1 cellular context compared by ENCODE assay signal in the genomic region with DNA sequence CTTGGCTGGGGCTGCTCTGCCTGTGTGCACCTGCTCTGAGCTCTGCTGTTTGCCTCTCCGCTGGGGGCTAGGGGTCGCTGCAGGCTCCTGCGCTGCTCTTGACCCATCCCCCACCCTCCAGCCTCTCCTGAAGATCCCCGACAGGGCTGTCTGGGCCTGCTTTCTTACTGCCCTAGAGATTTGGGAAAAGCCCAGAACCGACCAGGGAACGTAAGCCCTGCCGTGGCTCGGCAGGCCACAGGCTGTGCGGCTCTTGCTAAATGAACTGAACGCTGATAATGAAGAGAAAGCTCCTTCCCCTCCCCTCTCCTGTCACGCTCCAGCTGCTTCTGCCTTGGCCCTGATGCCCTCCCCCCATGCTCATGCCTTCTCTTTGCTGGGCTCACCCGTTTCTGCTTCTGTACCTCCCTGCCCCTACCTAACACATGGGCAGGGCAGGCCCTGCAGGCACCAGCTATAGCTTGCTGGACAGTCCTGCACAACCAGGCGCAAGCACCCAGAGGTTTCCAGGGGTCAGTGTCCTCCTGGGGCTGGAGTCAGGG.
TF ChIP-seq lines count a peak whose summit lies in the region.

No MANE protein-coding gene starts in this region.

TF ChIP-seq in HepG2, 621 proteins besides CTCF, POLR2A, EP300 and RAD21 (continued from another document and continues in another):
- TF ChIP-seq, protein P1, sequence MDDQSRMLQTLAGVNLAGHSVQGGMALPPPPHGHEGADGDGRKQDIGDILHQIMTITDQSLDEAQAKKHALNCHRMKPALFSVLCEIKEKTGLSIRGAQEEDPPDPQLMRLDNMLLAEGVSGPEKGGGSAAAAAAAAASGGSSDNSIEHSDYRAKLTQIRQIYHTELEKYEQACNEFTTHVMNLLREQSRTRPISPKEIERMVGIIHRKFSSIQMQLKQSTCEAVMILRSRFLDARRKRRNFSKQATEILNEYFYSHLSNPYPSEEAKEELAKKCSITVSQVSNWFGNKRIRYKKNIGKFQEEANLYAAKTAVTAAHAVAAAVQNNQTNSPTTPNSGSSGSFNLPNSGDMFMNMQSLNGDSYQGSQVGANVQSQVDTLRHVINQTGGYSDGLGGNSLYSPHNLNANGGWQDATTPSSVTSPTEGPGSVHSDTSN (CRISPR knock-in tag; IDR thresholded peaks at IDR 0.05; ENCODE audit: borderline replicate concordance), result no peak
- TF ChIP-seq, protein P2, sequence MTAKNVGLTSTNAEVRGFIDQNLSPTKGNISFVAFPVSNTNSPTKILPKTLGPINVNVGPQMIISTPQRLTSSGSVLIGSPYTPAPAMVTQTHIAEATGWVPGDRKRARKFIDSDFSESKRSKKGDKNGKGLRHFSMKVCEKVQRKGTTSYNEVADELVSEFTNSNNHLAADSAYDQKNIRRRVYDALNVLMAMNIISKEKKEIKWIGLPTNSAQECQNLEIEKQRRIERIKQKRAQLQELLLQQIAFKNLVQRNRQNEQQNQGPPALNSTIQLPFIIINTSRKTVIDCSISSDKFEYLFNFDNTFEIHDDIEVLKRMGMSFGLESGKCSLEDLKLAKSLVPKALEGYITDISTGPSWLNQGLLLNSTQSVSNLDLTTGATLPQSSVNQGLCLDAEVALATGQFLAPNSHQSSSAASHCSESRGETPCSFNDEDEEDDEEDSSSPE (CRISPR knock-in tag; IDR thresholded peaks at IDR 0.05), result peak; percentile 34; the same call in 1 of the 2 replicates
- 0 out of 2 replicates have a peak, but pooled peaks have one; percentile 74 for TF ChIP-seq ZSCAN12 (CRISPR knock-in tag; IDR thresholded peaks at IDR 0.05)
- TF ChIP-seq, protein P3, sequence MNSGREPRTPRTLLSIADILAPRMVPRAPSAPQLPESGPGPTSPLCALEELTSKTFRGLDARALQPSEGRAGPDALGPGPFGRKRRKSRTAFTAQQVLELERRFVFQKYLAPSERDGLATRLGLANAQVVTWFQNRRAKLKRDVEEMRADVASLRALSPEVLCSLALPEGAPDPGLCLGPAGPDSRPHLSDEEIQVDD (CRISPR knock-in tag; IDR thresholded peaks at IDR 0.05; ENCODE audit: borderline replicate concordance), result no peak
- TF ChIP-seq STAG1 (CRISPR knock-in tag; IDR thresholded peaks at IDR 0.05), result peak; percentile 81
- TF ChIP-seq JUN (CRISPR knock-in tag; IDR thresholded peaks at IDR 0.05), result no peak
- TF ChIP-seq TARDBP (CRISPR knock-in tag; IDR thresholded peaks at IDR 0.05), result peak; percentile 47; the same call in 1 of the 2 replicates
- TF ChIP-seq, protein P4, sequence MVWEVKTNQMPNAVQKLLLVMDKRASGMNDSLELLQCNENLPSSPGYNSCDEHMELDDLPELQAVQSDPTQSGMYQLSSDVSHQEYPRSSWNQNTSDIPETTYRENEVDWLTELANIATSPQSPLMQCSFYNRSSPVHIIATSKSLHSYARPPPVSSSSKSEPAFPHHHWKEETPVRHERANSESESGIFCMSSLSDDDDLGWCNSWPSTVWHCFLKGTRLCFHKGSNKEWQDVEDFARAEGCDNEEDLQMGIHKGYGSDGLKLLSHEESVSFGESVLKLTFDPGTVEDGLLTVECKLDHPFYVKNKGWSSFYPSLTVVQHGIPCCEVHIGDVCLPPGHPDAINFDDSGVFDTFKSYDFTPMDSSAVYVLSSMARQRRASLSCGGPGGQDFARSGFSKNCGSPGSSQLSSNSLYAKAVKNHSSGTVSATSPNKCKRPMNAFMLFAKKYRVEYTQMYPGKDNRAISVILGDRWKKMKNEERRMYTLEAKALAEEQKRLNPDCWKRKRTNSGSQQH (CRISPR knock-in tag; IDR thresholded peaks at IDR 0.05; ENCODE audit: low read depth), result peak; percentile 67; the same call in 1 of the 2 replicates
- TF ChIP-seq GATAD2A (CRISPR knock-in tag; IDR thresholded peaks at IDR 0.05), result peak; percentile 51
- no peak for TF ChIP-seq MLLT10 (CRISPR knock-in tag; IDR thresholded peaks at IDR 0.05)
- TF ChIP-seq MTF1 (CRISPR knock-in tag; IDR thresholded peaks at IDR 0.05), result no peak
- TF ChIP-seq ZNF792 (CRISPR knock-in tag; IDR thresholded peaks at IDR 0.05), result no peak
- TF ChIP-seq, protein P5, sequence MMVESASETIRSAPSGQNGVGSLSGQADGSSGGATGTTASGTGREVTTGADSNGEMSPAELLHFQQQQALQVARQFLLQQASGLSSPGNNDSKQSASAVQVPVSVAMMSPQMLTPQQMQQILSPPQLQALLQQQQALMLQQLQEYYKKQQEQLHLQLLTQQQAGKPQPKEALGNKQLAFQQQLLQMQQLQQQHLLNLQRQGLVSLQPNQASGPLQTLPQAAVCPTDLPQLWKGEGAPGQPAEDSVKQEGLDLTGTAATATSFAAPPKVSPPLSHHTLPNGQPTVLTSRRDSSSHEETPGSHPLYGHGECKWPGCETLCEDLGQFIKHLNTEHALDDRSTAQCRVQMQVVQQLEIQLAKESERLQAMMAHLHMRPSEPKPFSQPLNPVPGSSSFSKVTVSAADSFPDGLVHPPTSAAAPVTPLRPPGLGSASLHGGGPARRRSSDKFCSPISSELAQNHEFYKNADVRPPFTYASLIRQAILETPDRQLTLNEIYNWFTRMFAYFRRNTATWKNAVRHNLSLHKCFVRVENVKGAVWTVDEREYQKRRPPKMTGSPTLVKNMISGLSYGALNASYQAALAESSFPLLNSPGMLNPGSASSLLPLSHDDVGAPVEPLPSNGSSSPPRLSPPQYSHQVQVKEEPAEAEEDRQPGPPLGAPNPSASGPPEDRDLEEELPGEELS (CRISPR knock-in tag; IDR thresholded peaks at IDR 0.05), result no peak
- TF ChIP-seq, protein P6, sequence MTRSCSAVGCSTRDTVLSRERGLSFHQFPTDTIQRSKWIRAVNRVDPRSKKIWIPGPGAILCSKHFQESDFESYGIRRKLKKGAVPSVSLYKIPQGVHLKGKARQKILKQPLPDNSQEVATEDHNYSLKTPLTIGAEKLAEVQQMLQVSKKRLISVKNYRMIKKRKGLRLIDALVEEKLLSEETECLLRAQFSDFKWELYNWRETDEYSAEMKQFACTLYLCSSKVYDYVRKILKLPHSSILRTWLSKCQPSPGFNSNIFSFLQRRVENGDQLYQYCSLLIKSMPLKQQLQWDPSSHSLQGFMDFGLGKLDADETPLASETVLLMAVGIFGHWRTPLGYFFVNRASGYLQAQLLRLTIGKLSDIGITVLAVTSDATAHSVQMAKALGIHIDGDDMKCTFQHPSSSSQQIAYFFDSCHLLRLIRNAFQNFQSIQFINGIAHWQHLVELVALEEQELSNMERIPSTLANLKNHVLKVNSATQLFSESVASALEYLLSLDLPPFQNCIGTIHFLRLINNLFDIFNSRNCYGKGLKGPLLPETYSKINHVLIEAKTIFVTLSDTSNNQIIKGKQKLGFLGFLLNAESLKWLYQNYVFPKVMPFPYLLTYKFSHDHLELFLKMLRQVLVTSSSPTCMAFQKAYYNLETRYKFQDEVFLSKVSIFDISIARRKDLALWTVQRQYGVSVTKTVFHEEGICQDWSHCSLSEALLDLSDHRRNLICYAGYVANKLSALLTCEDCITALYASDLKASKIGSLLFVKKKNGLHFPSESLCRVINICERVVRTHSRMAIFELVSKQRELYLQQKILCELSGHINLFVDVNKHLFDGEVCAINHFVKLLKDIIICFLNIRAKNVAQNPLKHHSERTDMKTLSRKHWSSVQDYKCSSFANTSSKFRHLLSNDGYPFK (CRISPR knock-in tag; IDR thresholded peaks at IDR 0.05; ENCODE audit: borderline replicate concordance), result peak; percentile 83; the same call in 1 of the 2 replicates
- TF ChIP-seq, protein P7, sequence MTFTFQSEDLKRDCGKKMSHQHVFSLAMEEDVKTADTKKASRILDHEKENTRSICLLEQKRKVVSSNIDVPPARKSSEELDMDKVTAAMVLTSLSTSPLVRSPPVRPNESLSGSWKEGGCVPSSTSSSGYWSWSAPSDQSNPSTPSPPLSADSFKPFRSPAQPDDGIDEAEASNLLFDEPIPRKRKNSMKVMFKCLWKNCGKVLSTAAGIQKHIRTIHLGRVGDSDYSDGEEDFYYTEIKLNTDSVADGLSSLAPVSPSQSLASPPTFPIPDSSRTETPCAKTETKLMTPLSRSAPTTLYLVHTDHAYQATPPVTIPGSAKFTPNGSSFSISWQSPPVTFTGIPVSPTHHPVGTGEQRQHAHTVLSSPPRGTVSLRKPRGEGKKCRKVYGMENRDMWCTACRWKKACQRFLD (CRISPR knock-in tag; IDR thresholded peaks at IDR 0.05; ENCODE audit: borderline replicate concordance), result peak; percentile 29; the same call in 1 of the 2 replicates
- TF ChIP-seq, protein P8, sequence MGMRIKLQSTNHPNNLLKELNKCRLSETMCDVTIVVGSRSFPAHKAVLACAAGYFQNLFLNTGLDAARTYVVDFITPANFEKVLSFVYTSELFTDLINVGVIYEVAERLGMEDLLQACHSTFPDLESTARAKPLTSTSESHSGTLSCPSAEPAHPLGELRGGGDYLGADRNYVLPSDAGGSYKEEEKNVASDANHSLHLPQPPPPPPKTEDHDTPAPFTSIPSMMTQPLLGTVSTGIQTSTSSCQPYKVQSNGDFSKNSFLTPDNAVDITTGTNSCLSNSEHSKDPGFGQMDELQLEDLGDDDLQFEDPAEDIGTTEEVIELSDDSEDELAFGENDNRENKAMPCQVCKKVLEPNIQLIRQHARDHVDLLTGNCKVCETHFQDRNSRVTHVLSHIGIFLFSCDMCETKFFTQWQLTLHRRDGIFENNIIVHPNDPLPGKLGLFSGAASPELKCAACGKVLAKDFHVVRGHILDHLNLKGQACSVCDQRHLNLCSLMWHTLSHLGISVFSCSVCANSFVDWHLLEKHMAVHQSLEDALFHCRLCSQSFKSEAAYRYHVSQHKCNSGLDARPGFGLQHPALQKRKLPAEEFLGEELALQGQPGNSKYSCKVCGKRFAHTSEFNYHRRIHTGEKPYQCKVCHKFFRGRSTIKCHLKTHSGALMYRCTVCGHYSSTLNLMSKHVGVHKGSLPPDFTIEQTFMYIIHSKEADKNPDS (CRISPR knock-in tag; IDR thresholded peaks at IDR 0.05), result 0 out of 2 replicates have a peak, but pooled peaks have one; percentile 47
- no peak for TF ChIP-seq MAFG (CRISPR knock-in tag; IDR thresholded peaks at IDR 0.05)
- peak; percentile 89 for TF ChIP-seq JARID2 (CRISPR knock-in tag; IDR thresholded peaks at IDR 0.05; ENCODE audit: insufficient replicate concordance)
- TF ChIP-seq ZNF780A (CRISPR knock-in tag; IDR thresholded peaks at IDR 0.05), result no peak
- TF ChIP-seq ZNF354B (CRISPR knock-in tag; IDR thresholded peaks at IDR 0.05), result no peak
- TF ChIP-seq ZNF121 (CRISPR knock-in tag; IDR thresholded peaks at IDR 0.05), result peak; percentile 72
- TF ChIP-seq, protein P9, sequence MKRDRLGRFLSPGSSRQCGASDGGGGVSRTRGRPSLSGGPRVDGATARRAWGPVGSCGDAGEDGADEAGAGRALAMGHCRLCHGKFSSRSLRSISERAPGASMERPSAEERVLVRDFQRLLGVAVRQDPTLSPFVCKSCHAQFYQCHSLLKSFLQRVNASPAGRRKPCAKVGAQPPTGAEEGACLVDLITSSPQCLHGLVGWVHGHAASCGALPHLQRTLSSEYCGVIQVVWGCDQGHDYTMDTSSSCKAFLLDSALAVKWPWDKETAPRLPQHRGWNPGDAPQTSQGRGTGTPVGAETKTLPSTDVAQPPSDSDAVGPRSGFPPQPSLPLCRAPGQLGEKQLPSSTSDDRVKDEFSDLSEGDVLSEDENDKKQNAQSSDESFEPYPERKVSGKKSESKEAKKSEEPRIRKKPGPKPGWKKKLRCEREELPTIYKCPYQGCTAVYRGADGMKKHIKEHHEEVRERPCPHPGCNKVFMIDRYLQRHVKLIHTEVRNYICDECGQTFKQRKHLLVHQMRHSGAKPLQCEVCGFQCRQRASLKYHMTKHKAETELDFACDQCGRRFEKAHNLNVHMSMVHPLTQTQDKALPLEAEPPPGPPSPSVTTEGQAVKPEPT (CRISPR knock-in tag; IDR thresholded peaks at IDR 0.05; ENCODE audit: low read depth), result peak; percentile 94
- no peak for TF ChIP-seq NFRKB (IDR thresholded peaks at IDR 0.05)
- TF ChIP-seq MIER3 (CRISPR knock-in tag; IDR thresholded peaks at IDR 0.05; ENCODE audit: borderline replicate concordance), result peak; percentile 75
- 0 out of 2 replicates have a peak, but pooled peaks have one; percentile 11 for TF ChIP-seq CEBPG (CRISPR knock-in tag; IDR thresholded peaks at IDR 0.05)
- TF ChIP-seq ZNF768 (CRISPR knock-in tag; IDR thresholded peaks at IDR 0.05), result peak; percentile 89
- TF ChIP-seq NFKB2 (CRISPR knock-in tag; IDR thresholded peaks at IDR 0.05; ENCODE audit: borderline replicate concordance), result peak; percentile 39; the same call in 1 of the 2 replicates
- TF ChIP-seq, protein P10, sequence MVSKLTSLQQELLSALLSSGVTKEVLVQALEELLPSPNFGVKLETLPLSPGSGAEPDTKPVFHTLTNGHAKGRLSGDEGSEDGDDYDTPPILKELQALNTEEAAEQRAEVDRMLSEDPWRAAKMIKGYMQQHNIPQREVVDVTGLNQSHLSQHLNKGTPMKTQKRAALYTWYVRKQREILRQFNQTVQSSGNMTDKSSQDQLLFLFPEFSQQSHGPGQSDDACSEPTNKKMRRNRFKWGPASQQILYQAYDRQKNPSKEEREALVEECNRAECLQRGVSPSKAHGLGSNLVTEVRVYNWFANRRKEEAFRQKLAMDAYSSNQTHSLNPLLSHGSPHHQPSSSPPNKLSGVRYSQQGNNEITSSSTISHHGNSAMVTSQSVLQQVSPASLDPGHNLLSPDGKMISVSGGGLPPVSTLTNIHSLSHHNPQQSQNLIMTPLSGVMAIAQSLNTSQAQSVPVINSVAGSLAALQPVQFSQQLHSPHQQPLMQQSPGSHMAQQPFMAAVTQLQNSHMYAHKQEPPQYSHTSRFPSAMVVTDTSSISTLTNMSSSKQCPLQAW (CRISPR knock-in tag; IDR thresholded peaks at IDR 0.05), result peak; percentile 87
- no peak for TF ChIP-seq RELA (CRISPR knock-in tag; IDR thresholded peaks at IDR 0.05)
- TF ChIP-seq ZNF543 (CRISPR knock-in tag; IDR thresholded peaks at IDR 0.05), result peak; percentile 75; the same call in 1 of the 2 replicates
- TF ChIP-seq NFE2L1 (CRISPR knock-in tag; IDR thresholded peaks at IDR 0.05; ENCODE audit: borderline replicate concordance), result no peak
- TF ChIP-seq ZSCAN31 (CRISPR knock-in tag; IDR thresholded peaks at IDR 0.05; ENCODE audit: low read depth), result peak; percentile 63; the same call in 1 of the 2 replicates
- no peak for TF ChIP-seq CREB1 (IDR thresholded peaks at IDR 0.05)
- TF ChIP-seq CREB1 (CRISPR knock-in tag; IDR thresholded peaks at IDR 0.05), result no peak
